11 cellular contexts compared by ENCODE assay signal in the genomic region with DNA sequence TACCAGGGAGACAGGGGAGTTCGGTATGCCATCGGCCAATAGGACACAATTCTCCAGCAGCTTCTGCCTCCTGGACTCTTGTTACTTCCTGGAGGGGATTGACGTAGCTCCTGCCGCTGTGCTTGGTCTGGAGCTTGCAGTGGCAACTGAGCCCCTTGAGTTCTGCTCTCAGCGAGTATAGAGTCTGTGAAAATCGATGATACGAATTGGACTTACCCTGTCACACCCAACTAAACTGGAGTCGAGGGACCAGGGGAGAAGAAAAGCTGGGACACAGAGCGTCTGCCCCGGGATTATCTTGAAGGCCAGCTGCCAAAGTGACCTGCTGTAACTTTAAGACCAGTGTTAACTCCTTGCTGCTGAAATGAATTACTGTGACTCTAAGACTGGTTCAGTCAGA. TPM values are rescaled to one million over a fixed set of nuclear protein-coding genes. Genes with fewer than 3 reads are reported as not detected.
DNase-seq lines count a peak whose midpoint lies in the region; ATAC-seq and TF ChIP-seq lines count a peak whose summit lies in the region.
"Had no signal": no experiment of that assay in that cellular context is flagged by ENCODE, and none has a peak within 500 bp of the region (broad histone marks: within the 10 kb centered on the region; RNA-seq: fewer than 3 reads in every experiment).

No MANE protein-coding gene starts in this region.

- H3K4me3 Mint-ChIP-seq in CD4-positive, alpha-beta T cell, result no peak overlapping the region
- H3K4me3 Mint-ChIP-seq in nephron progenitor cell, result peak overlapping the region; percentile 43

- no peaks in the 10 kb centered on the region for H3K27me3 Mint-ChIP-seq in CD4-positive, alpha-beta T cell
- H3K27me3 Mint-ChIP-seq in nephron progenitor cell (ENCODE audit: low read depth, poor library complexity), result no peaks in the 10 kb centered on the region

- peaks cover 14% of the 10 kb centered on the region for H3K9me3 ChIP-seq in CD4-positive, alpha-beta T cell (ENCODE audit: control insufficient read depth, low read length)

- H3K27ac Mint-ChIP-seq in CD4-positive, alpha-beta T cell, result peak overlapping the region; percentile 37
- H3K27ac Mint-ChIP-seq in nephron progenitor cell, result peak overlapping the region; percentile 62

- H3K27me3 ChIP-seq in CD4-positive, alpha-beta T cell (ENCODE audit: control insufficient read depth, insufficient read depth, low read length), result no peaks in the 10 kb centered on the region
- H3K27me3 ChIP-seq: breast epithelium had no signal

- POLR2A ChIA-PET in CD4-positive, alpha-beta T cell (lab: Charles Lee), result interaction anchor here (1.2 kb wide), 1 partner anchor 22 kb away, joined by 5 read pairs; a partner anchor contains a TSS

- intact Hi-C loops in CD4-positive, alpha-beta T cell (cut with DNase I, micrococcal nuclease), result no loop called here
- intact Hi-C loops in Right ventricle myocardium superior (cut with DNase I), result no loop called here

- ATAC-seq in CD4-positive, alpha-beta T cell (ENCODE audit: poor library complexity), result no peak
- ATAC-seq in Right ventricle myocardium superior (ENCODE audit: poor library complexity), result peak; percentile 33

- H3K27ac ChIP-seq in CD4-positive, alpha-beta T cell (ENCODE audit: low read depth, low read length), result no peak overlapping the region
- peak overlapping the region; percentile 94; the same call in 1 of the 2 replicates for H3K27ac ChIP-seq in VCaP
- H3K27ac ChIP-seq: breast epithelium had no signal

- no peak for TF ChIP-seq CTCF in CD4-positive, alpha-beta T cell (IDR thresholded peaks at IDR 0.05)
- TF ChIP-seq CTCF in VCaP (conservative IDR thresholded peaks at IDR 0.05) (no peak), nephron progenitor cell (IDR thresholded peaks at IDR 0.05) (no peak)

- peaks cover 72% of the 10 kb centered on the region for H3K4me1 Mint-ChIP-seq in CD4-positive, alpha-beta T cell (ENCODE audit: low read depth)
- peaks cover 73% of the 10 kb centered on the region for H3K4me1 Mint-ChIP-seq in nephron progenitor cell

- peaks cover 6% of the 10 kb centered on the region for H3K9me3 Mint-ChIP-seq in CD4-positive, alpha-beta T cell
- H3K9me3 Mint-ChIP-seq in nephron progenitor cell, result peaks cover 20% of the 10 kb centered on the region

- DNase-seq in CD4-positive, alpha-beta T cell, result no peak
- DNase-seq in Right ventricle myocardium superior, result no peak
- DNase-seq in nephron progenitor cell, result no peak
- DNase-seq in mucosa of gallbladder (ENCODE audit: low spot score), result no peak
- no peak for DNase-seq in activated effector memory CD4-positive, alpha-beta T cell treated with anti-CD3 and anti-CD28 coated beads, Interleukin-2, amount 50 U/mL, for 16 hours
- no peak for DNase-seq in ureter (ENCODE audit: low spot score)
- DNase-seq in globus pallidus (ENCODE audit: low spot score), result no peak
- DNase-seq: Kasumi-1, NCI-H345 had no signal

- H3K36me3 Mint-ChIP-seq in CD4-positive, alpha-beta T cell (ENCODE audit: low read depth), result peaks cover 49% of the 10 kb centered on the region
- peaks cover 20% of the 10 kb centered on the region for H3K36me3 Mint-ChIP-seq in nephron progenitor cell (ENCODE audit: low read depth)

- CTCF ChIA-PET in CD4-positive, alpha-beta T cell (lab: Charles Lee), result no interaction called here

RNA-seq across cellular contexts. Expression of a gene that starts 22.2 kb away (rescaled TPM):
- total RNA-seq in CD4-positive, alpha-beta T cell, result 10 to 100 TPM; 97.3 to 98.5 TPM
- 63.9 TPM for total RNA-seq in Right ventricle myocardium superior
- total RNA-seq in mucosa of gallbladder, result 71.2 TPM
- 66.7 TPM for total RNA-seq in ureter
